37 cellular contexts compared by ENCODE assay signal in genomic region chr19:28985201-28985600, GRCh38.
"Had no signal": no experiment of that assay in that cellular context is flagged by ENCODE, and none has a peak within 500 bp of the region (broad histone marks: within the 10 kb centered on the region; RNA-seq: fewer than 3 reads in every experiment).

No MANE protein-coding gene starts in this region.

- DNase-seq: activated CD4-positive, alpha-beta memory T cell treated with anti-CD3 and anti-CD28 coated beads for 36 hours; activated CD4-positive, alpha-beta T cell treated with anti-CD3 and anti-CD28 coated beads for 4 hours; activated CD4-positive, alpha-beta T cell treated with anti-CD3 and anti-CD28 coated beads, Interleukin-2, amount 50 U/mL, for 1 hour; activated CD4-positive, CD25-positive, alpha-beta regulatory T cell treated with anti-CD3 and anti-CD28 coated beads, Interleukin-2, amount 50 U/mL, for 72 hours; activated CD8-positive, alpha-beta memory T cell treated with anti-CD3 and anti-CD28 coated beads, Interleukin-2, amount 50 U/mL, for 4 hours; activated gamma-delta T cell treated with Interleukin-2 at 50 U/mL for 16 hours; activated naive CD4-positive, alpha-beta T cell treated with anti-CD3 and anti-CD28 coated beads for 36 hours; activated T-cell treated with anti-CD3 and anti-CD28 coated beads for 4 hours; activated T-cell treated with anti-CD3 and anti-CD28 coated beads, Interleukin-2, amount 50 U/mL, for 4 hours; adrenal gland; body of pancreas; Kasumi-1; KG1; MG63; NCI-H1048; NCI-H1105 treated with DMSO at 0.1 percent for 48 hours; NCI-H1436; NCI-H1694; NCI-H2029 treated with DMSO at 0.1 percent for 48 hours; NCI-H2107; NCI-H226; NCI-H510A; NCI-H526; NCI-H748 treated with DMSO at 0.1 percent for 48 hours; NK-92 treated with Interleukin-12 subunit alpha and Interleukin-12 subunit beta, amount 100 ng/mL, for 24 hours; PC-3; Peyer's patch; RPMI8226; SHP77 treated with DMSO at 0.1 percent for 48 hours; SK-N-SH had no signal

- H3K9me3 ChIP-seq: adrenal gland, body of pancreas, breast epithelium, MG63, Peyer's patch, SJSA1, SK-N-SH had no signal

- H3K36me3 Mint-ChIP-seq: activated CD4-positive, alpha-beta memory T cell treated with anti-CD3 and anti-CD28 coated beads for 36 hours; activated naive CD4-positive, alpha-beta T cell treated with anti-CD3 and anti-CD28 coated beads, Interleukin-2, amount 50 U/mL, for 72 hours; WTC11 had no signal

- H3K27ac ChIP-seq: adrenal gland, body of pancreas, breast epithelium, Peyer's patch, SJSA1 had no signal

- H3K36me3 ChIP-seq: adrenal gland, breast epithelium, MG63, Peyer's patch, SJSA1 had no signal

- H3K4me1 ChIP-seq: adrenal gland, body of pancreas, breast epithelium, Peyer's patch, SJSA1 had no signal

- H3K4me3 Mint-ChIP-seq: activated CD4-positive, alpha-beta memory T cell treated with anti-CD3 and anti-CD28 coated beads for 36 hours; activated naive CD4-positive, alpha-beta T cell treated with anti-CD3 and anti-CD28 coated beads for 36 hours; activated T-cell treated with anti-CD3 and anti-CD28 coated beads, Interleukin-2, amount 50 U/mL, for 4 hours; activated T-helper 1 cell treated with anti-CD3 and anti-CD28 coated beads, Interleukin-12 subunit alpha, Interleukin-12 subunit beta, Interleukin-2, Interleukin-4 antibody, amounts not matched to agents 30 ng/mL and 10 ng/mL and 1 ng/mL, durations not matched to agents 14 hours and 24 hours and 36 hours; T-helper 1 cell treated with Interleukin-12 subunit alpha and Interleukin-12 subunit beta and Interleukin-4 antibody, amounts not matched to agents 30 μg/mL and 1 μg/mL, for 36 hours; T-helper 2 cell treated with Interferon-gamma antibody and Interleukin-4, amounts not matched to agents 5 μg/mL and 100 μg/mL, for 36 hours; WTC11 had no signal

- H3K9me3 Mint-ChIP-seq: activated naive CD4-positive, alpha-beta T cell treated with anti-CD3 and anti-CD28 coated beads for 36 hours; activated naive CD4-positive, alpha-beta T cell treated with anti-CD3 and anti-CD28 coated beads, Interleukin-2, amount 50 U/mL, for 72 hours; activated T-cell treated with anti-CD3 and anti-CD28 coated beads, Interleukin-2, amount 50 U/mL, for 4 hours; activated T-helper 1 cell treated with anti-CD3 and anti-CD28 coated beads, Interleukin-12 subunit alpha, Interleukin-12 subunit beta, Interleukin-2, Interleukin-4 antibody, amounts not matched to agents 30 ng/mL and 10 ng/mL and 1 ng/mL, durations not matched to agents 14 hours and 24 hours and 36 hours; T-helper 1 cell treated with Interleukin-12 subunit alpha and Interleukin-12 subunit beta and Interleukin-4 antibody, amounts not matched to agents 30 μg/mL and 1 μg/mL, for 36 hours; T-helper 2 cell treated with Interferon-gamma antibody and Interleukin-4, amounts not matched to agents 5 μg/mL and 100 μg/mL, for 36 hours had no signal

- H3K27me3 ChIP-seq: adrenal gland, body of pancreas, MG63, Peyer's patch, SJSA1 had no signal

- H3K4me3 ChIP-seq: adrenal gland, body of pancreas, breast epithelium, MG63, Peyer's patch, SJSA1 had no signal

- H3K4me2 ChIP-seq: SK-N-SH had no signal

- ATAC-seq: activated naive CD4-positive, alpha-beta T cell treated with anti-CD3 and anti-CD28 coated beads, Interleukin-2, amount 50 U/mL, for 72 hours; activated T-cell treated with anti-CD3 and anti-CD28 coated beads, Interleukin-2, amount 50 U/mL, for 4 hours; body of pancreas; PC-3; WTC11 had no signal

- H3K27ac Mint-ChIP-seq: activated CD4-positive, alpha-beta memory T cell treated with anti-CD3 and anti-CD28 coated beads for 36 hours; activated naive CD4-positive, alpha-beta T cell treated with anti-CD3 and anti-CD28 coated beads for 36 hours; activated naive CD4-positive, alpha-beta T cell treated with anti-CD3 and anti-CD28 coated beads, Interleukin-2, amount 50 U/mL, for 72 hours; activated T-helper 1 cell treated with anti-CD3 and anti-CD28 coated beads, Interleukin-12 subunit alpha, Interleukin-12 subunit beta, Interleukin-2, Interleukin-4 antibody, amounts not matched to agents 30 ng/mL and 10 ng/mL and 1 ng/mL, durations not matched to agents 14 hours and 24 hours and 36 hours; T-helper 1 cell treated with Interleukin-12 subunit alpha and Interleukin-12 subunit beta and Interleukin-4 antibody, amounts not matched to agents 30 μg/mL and 1 μg/mL, for 36 hours; T-helper 2 cell treated with Interferon-gamma antibody and Interleukin-4, amounts not matched to agents 5 μg/mL and 100 μg/mL, for 36 hours; WTC11 had no signal

- H3K9ac ChIP-seq: SK-N-SH had no signal
